Comparison of ENCODE assay signal across 16 cellular contexts in genomic region chr20:60583741-60584140, GRCh38.
DNase-seq lines count a peak whose midpoint lies in the region; ATAC-seq and TF ChIP-seq lines count a peak whose summit lies in the region.
"Had no signal": no experiment of that assay in that cellular context is flagged by ENCODE, and none has a peak within 500 bp of the region (broad histone marks: within the 10 kb centered on the region; RNA-seq: fewer than 3 reads in every experiment).

No MANE protein-coding gene starts in this region.

- peak; percentile 18 for DNase-seq in GM03348 (ENCODE audit: low spot score)
- DNase-seq in RWPE1 (ENCODE audit: low spot score): peak; percentile 28
- DNase-seq in epithelial cell of prostate (ENCODE audit: low read depth, low spot score): no peak
- peak; percentile 47 for DNase-seq in medulla oblongata (ENCODE audit: extremely low spot score)
- DNase-seq in activated naive CD4-positive, alpha-beta T cell treated with Interleukin-2 at 50 U/mL for 16 hours: no peak
- no peak for DNase-seq in HuH-7 (ENCODE audit: low spot score)
- DNase-seq: CD8-positive, alpha-beta memory T cell; DMS 273 treated with DMSO at 0.1 percent for 48 hours; H9; NCI-H1436; NCI-H2081; NCI-H226; NCI-H748 treated with DMSO at 0.1 percent for 48 hours had no signal

- ATAC-seq in GM19023 (IDR thresholded peaks at IDR 0.05; ENCODE audit: unreplicated experiment) (no peak), GM21390 (IDR thresholded peaks at IDR 0.05; ENCODE audit: unreplicated experiment) (no peak)
- ATAC-seq: Panc1 had no signal

- POLR2A ChIA-PET in RWPE1 (lab: Yijun Ruan, JAX; ENCODE audit: low non-redundant PET): no interaction called here

- H3K27ac ChIP-seq in RWPE1: no peak overlapping the region
- peak overlapping the region; percentile 49 for H3K27ac ChIP-seq in epithelial cell of prostate

- CTCF ChIA-PET in RWPE1 (lab: Yijun Ruan, JAX): no interaction called here

- no peak for TF ChIP-seq CTCF in RWPE1 (conservative IDR thresholded peaks at IDR 0.05; ENCODE audit: low read depth)

Comparison
In these comparisons a context has a peak if more than half of its experiments do, and no peak if none do; other contexts are left out.
1. DNase-seq: peak in GM03348 (single experiment), RWPE1 (single experiment) and medulla oblongata (single experiment); none in epithelial cell of prostate (single experiment), activated naive CD4-positive, alpha-beta T cell treated with Interleukin-2 at 50 U/mL for 16 hours (single experiment) and HuH-7 (single experiment).